Comparison of ENCODE assay signal across 8 cellular contexts in genomic region chr7:41696323-41696916, GRCh38. TPM values are rescaled to one million over a fixed set of nuclear protein-coding genes. Genes with fewer than 3 reads are reported as not detected.
DNase-seq lines count a peak whose midpoint lies in the region; ATAC-seq and TF ChIP-seq lines count a peak whose summit lies in the region.

No MANE protein-coding gene starts in this region.

- no peak for TF ChIP-seq POLR2A in GM18505 (IDR thresholded peaks at IDR 0.05; ENCODE audit: borderline replicate concordance, extremely low read depth, insufficient read depth, insufficient read length)
- TF ChIP-seq POLR2A in adrenal gland (IDR thresholded peaks at IDR 0.05), result peak in 1 of 2 donors; percentile 32

- TF ChIP-seq CTCF in AG09319 (IDR thresholded peaks at IDR 0.05; ENCODE audit: low read depth, low read length) (peak; percentile 67), adrenal gland (IDR thresholded peaks at IDR 0.05) (peak; percentile 74 to 80 (median 75)), heart right ventricle (IDR thresholded peaks at IDR 0.05) (peak; percentile 55 to 79 (median 74))

- ATAC-seq in GM18505 (IDR thresholded peaks at IDR 0.05; ENCODE audit: unreplicated experiment), result peak; percentile 56
- ATAC-seq in heart right ventricle, result peak; percentile 67 to 83 (median 74)
- ATAC-seq in GM21825 (IDR thresholded peaks at IDR 0.05; ENCODE audit: unreplicated experiment), result no peak

- WGBS in adrenal gland, 4 donors, result 12 to 23% (median 18%) methylated on average over 15 of the region's 15 CpGs
- WGBS in heart right ventricle, 2 donors, result 24 to 32% methylated on average over 15 of the region's 15 CpGs

- H3K27ac ChIP-seq in adrenal gland, result peak overlapping the region in 3 of 5 donors; percentile 51 to 76 (median 75)
- peak overlapping the region in 7 of 10 donors; percentile 24 to 82 (median 54) for H3K27ac ChIP-seq in heart right ventricle

- H3K36me3 ChIP-seq in adrenal gland (replicated peaks in 1 of 2), result no peaks in the 10 kb centered on the region
- H3K36me3 ChIP-seq in heart right ventricle, result no peaks in the 10 kb centered on the region

- intact Hi-C loops in adrenal gland (cut with DNase I) (no loop called here), heart right ventricle (cut with DNase I) (loop anchor here in 4 of 10 donors (2.0 to 10.0 kb wide), 5 partner anchors 649 to 1372 kb away; no protein-coding TSS in a partner anchor), posterior cingulate gyrus (cut with DNase I) (no loop called here)

- DNase-seq in AG09319 (ENCODE audit: extremely low read depth, low read depth) (no peak), MV-4-11 (lab: John Stamatoyannopoulos, UW) (peak; percentile 50), adrenal gland (peak; percentile 69 to 87 (median 81)), heart right ventricle (peak; percentile 72 to 79), posterior cingulate gyrus (peak; percentile 31 to 93 (median 70)), DMS79 treated with DMSO at 0.1 percent for 48 hours (lab: John Stamatoyannopoulos, UW) (no peak)

- H3K27me3 ChIP-seq in adrenal gland, result no peaks in the 10 kb centered on the region
- peaks cover 0 to 20% (median 5%) of the 10 kb centered on the region in 7 donors for H3K27me3 ChIP-seq in heart right ventricle

- H3K4me3 ChIP-seq in adrenal gland (peak overlapping the region in 2 of 4 donors; percentile 24 to 55), heart right ventricle (peak overlapping the region in 8 of 10 donors; percentile 21 to 64 (median 50))

- H3K4me1 ChIP-seq in adrenal gland (replicated peaks in 1 of 2), result peaks cover 3 to 11% of the 10 kb centered on the region in 2 donors
- peaks cover 0 to 55% (median 29%) of the 10 kb centered on the region in 9 donors for H3K4me1 ChIP-seq in heart right ventricle

- no peaks in the 10 kb centered on the region for H3K9me3 ChIP-seq in adrenal gland (replicated peaks in 1 of 3)
- no peaks in the 10 kb centered on the region for H3K9me3 ChIP-seq in heart right ventricle

RNA-seq across cellular contexts. Expression of gene INHBA, which starts 6.5 kb away (rescaled TPM):
- total RNA-seq in adrenal gland, result 1 to 10 TPM in 4 of 8 donors, under 1 TPM in 4; 0.35 to 4.1 (median 1.0) TPM
- 1 to 10 TPM in 1 of 3 donors, under 1 TPM in 2; 0.71 to 1.4 (median 0.95) TPM for polyA plus RNA-seq in adrenal gland
- total RNA-seq in heart right ventricle, result 10 to 100 TPM in 1 of 10 donors, 1 to 10 TPM in 8, under 1 TPM in 1; 0.51 to 26.1 (median 4.4) TPM
- 1 to 10 TPM in 1 of 2 donors, under 1 TPM in 1; 0.41 to 2.7 TPM for polyA plus RNA-seq in heart right ventricle

Comparison
In these comparisons a context has a peak if more than half of its experiments do, and no peak if none do; other contexts are left out.
1. DNase-seq: peak in MV-4-11 (single experiment), adrenal gland (7 of 7), heart right ventricle (2 of 2) and posterior cingulate gyrus (10 of 10); none in AG09319 (single experiment) and DMS79 treated with DMSO at 0.1 percent for 48 hours (single experiment).
2. Peak in every context shown above with its lines, with median percentiles within 50 percentile points of each other: CTCF ChIP-seq.